In the genomic region with DNA sequence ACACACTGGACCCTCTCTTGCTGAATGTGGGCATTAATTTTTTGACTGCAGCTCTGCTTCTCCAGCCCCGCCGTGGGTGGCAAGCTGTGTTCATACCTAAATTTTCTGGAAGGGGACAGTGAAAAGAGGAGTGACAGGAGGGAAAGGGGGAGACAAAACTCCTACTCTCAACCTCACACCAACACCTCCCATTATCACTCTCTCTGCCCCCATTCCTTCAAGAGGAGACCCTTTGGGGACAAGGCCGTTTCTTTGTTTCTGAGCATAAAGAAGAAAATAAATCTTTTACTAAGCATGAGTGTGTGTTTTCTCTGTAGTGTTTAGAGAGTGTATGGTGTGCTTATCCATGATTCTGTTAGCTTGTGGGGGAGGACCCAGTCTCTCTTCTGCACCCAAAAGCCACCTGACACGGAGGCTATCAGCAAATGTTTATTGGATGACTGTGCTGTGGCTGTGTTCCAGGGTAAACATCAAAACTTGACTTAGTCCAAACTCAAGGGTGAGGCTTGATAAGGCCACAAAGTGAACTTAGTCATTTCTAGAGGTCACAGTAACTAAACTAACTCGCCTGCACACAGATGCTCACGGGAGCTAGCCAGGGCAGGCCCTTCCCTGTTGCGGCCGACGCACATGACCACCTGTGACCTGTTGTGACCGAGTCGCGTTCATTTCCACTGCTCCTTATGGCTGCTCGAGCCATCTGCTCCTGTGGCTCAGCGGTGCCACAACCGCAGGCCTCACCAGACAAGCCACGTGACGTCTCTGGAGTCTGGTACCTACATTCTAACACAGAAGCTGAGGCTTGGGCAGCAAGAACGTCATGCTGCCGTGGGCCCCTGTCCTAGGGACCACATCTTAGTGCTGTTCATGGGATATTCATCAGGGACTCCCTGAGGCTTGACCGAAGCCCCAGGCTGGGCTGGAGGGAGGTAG, we compare ENCODE assay signal across 9 cellular contexts. TPM values are rescaled to one million over a fixed set of nuclear protein-coding genes. Genes with fewer than 3 reads are reported as not detected.
DNase-seq lines count a peak whose midpoint lies in the region; ATAC-seq, FAIRE-seq and TF ChIP-seq lines count a peak whose summit lies in the region.
"Had no signal": no experiment of that assay in that cellular context is flagged by ENCODE, and none has a peak within 500 bp of the region (broad histone marks: within the 10 kb centered on the region; RNA-seq: fewer than 3 reads in every experiment).

No MANE protein-coding gene starts in this region.

- ATAC-seq in activated naive CD4-positive, alpha-beta T cell treated with anti-CD3 and anti-CD28 coated beads, Interleukin-2, amount 50 U/mL, for 72 hours = peak; percentile 20 to 71
- ATAC-seq in HepG2 = peak; percentile 90

- peak overlapping the region in 1 of 2 donors; percentile 84 for H3K27ac Mint-ChIP-seq in activated naive CD4-positive, alpha-beta T cell treated with anti-CD3 and anti-CD28 coated beads, Interleukin-2, amount 50 U/mL, for 72 hours

- CTCF ChIA-PET in HepG2 (lab: Yijun Ruan, JAX; ENCODE audit: low intra/inter-chr PET ratio, low total read pairs) = no interaction called here

- POLR2A ChIA-PET in HepG2 (lab: Yijun Ruan, JAX) = interaction anchor here (0.6 to 3.6 kb wide), 20 partner anchors 9 to 246 kb away, joined by 3 to 87 read pairs (median 6); a partner anchor contains a TSS

- peak overlapping the region; percentile 70 for H3K4me2 ChIP-seq in HepG2 (ENCODE audit: low read depth, low read length)

- peaks cover 7 to 15% of the 10 kb centered on the region in 2 donors for H3K36me3 Mint-ChIP-seq in activated naive CD4-positive, alpha-beta T cell treated with anti-CD3 and anti-CD28 coated beads, Interleukin-2, amount 50 U/mL, for 72 hours

- intact Hi-C loops in HepG2 (cut with micrococcal nuclease; ENCODE audit: unreplicated experiment) (loop anchor here (1.0 kb wide), 2 partner anchors 9 to 11 kb away; a partner anchor contains a TSS), thyroid gland (cut with DNase I) (no loop called here)

- peak; percentile 50 to 69; a peak in 3 of 4 replicates for TF ChIP-seq POLR2A in HepG2 (IDR thresholded peaks at IDR 0.05; ENCODE audit: insufficient read depth in 1 of 2, low read depth in 2 of 2, low read length in 2 of 2)
- TF ChIP-seq POLR2A in thyroid gland (IDR thresholded peaks at IDR 0.05) = no peak

- H3K9me3 ChIP-seq in HepG2 (ENCODE audit: low read length) (no peaks in the 10 kb centered on the region), thyroid gland (no peaks in the 10 kb centered on the region)

- WGBS in HepG2 (ENCODE audit: low lambda C conversion rate) = 22% methylated on average over 5 of the region's 20 CpGs
- WGBS in thyroid gland, 2 donors = 78 to 80% methylated on average over 20 of the region's 20 CpGs

- TF ChIP-seq CTCF in C4-2B (conservative IDR thresholded peaks at IDR 0.05) = no peak
- TF ChIP-seq CTCF in HepG2 (CRISPR knock-in tag; IDR thresholded peaks at IDR 0.05) = no peak
- TF ChIP-seq CTCF in thyroid gland (IDR thresholded peaks at IDR 0.05) = no peak

- H3K27me3 ChIP-seq in HepG2 (ENCODE audit: control insufficient read depth in 1 of 2, insufficient read depth in 2 of 2, low read length in 2 of 2) = no peaks in the 10 kb centered on the region
- no peaks in the 10 kb centered on the region for H3K27me3 ChIP-seq in thyroid gland

- no peaks in the 10 kb centered on the region for H3K9me3 Mint-ChIP-seq in activated naive CD4-positive, alpha-beta T cell treated with anti-CD3 and anti-CD28 coated beads, Interleukin-2, amount 50 U/mL, for 72 hours

- H3K79me2 ChIP-seq in HepG2 (ENCODE audit: insufficient read depth, low read length) = no peaks in the 10 kb centered on the region

- peak overlapping the region in 1 of 3 experiments; percentile 58; a peak in 3 of 6 replicates for H3K4me3 ChIP-seq in HepG2 (replicated peaks in 1 of 3; ENCODE audit: insufficient read depth in 1 of 3, low read depth in 2 of 3, low read length in 3 of 3)
- no peak overlapping the region for H3K4me3 ChIP-seq in thyroid gland (replicated peaks in 1 of 3)

- no peak overlapping the region for H2AFZ ChIP-seq in HepG2 (ENCODE audit: low read length)

- BruUV-seq in HepG2 (replicated peaks; lab: Mats Ljungman, UMichigan) = no TSS peak

- FAIRE-seq in HepG2 (lab: Jason Lieb, UNC) = peak; percentile 98

- H3K4me1 ChIP-seq in HepG2 (ENCODE audit: insufficient read depth, low read length) (peaks cover 35% of the 10 kb centered on the region), thyroid gland (no peaks in the 10 kb centered on the region)

- TF ChIP-seq EP300 in HepG2 (IDR thresholded peaks at IDR 0.05; ENCODE audit: low read depth in 2 of 2, low read length in 2 of 2) (peak in 1 of 2 experiments; percentile 85; a peak in 2 of 4 replicates), HepG2 (CRISPR knock-in tag; IDR thresholded peaks at IDR 0.05; ENCODE audit: borderline replicate concordance) (peak; percentile 36; the same call in 1 of the 2 replicates)

- in situ Hi-C loops in HepG2 (cut with HindIII; ENCODE audit: extremely low pct_ligation_motif_present, low pct_unique_long_range_greater_than_20kb) = no loop called here

- H3K27ac ChIP-seq in C4-2B (peak overlapping the region; percentile 83), HepG2 (ENCODE audit: extremely low read length, insufficient read depth, low read length) (peak overlapping the region; percentile 68), thyroid gland (no peak overlapping the region)

- 0 out of 2 replicates have a peak, but pooled peaks have one; percentile 12 for TF ChIP-seq RAD21 in HepG2 (CRISPR knock-in tag; IDR thresholded peaks at IDR 0.05)

- H3K9ac ChIP-seq in HepG2 (ENCODE audit: insufficient read depth, low read depth, low read length) = peak overlapping the region; percentile 55

- no peaks in the 10 kb centered on the region for H4K20me1 ChIP-seq in HepG2 (ENCODE audit: insufficient read depth, low read length)

- peaks cover 5 to 27% of the 10 kb centered on the region in 2 experiments; a peak in 4 of 5 replicates for H3K36me3 ChIP-seq in HepG2 (replicated peaks in 1 of 2; ENCODE audit: control insufficient read depth in 1 of 2, insufficient read depth in 2 of 2, low read length in 2 of 2)
- no peaks in the 10 kb centered on the region for H3K36me3 ChIP-seq in thyroid gland

- peak; percentile 62 for DNase-seq in HuH-7.5 (ENCODE audit: low spot score)
- no peak for DNase-seq in activated naive CD4-positive, alpha-beta T cell treated with anti-CD3 and anti-CD28 coated beads, Interleukin-2, amount 50 U/mL, for 72 hours (ENCODE audit: low spot score in 2 of 2)
- peak; percentile 95 for DNase-seq in HepG2 (ENCODE audit: low spot score)
- no peak for DNase-seq in thyroid gland
- DNase-seq in SKM-1 treated with dmso at 0.1 percent for 144 hours (lab: John Stamatoyannopoulos, UW; ENCODE audit: unreplicated experiment) = no peak
- DNase-seq in retina = no peak
- DNase-seq in activated T-cell treated with anti-CD3 and anti-CD28 coated beads for 4 hours = no peak
- DNase-seq: mesendoderm had no signal

RNA-seq across cellular contexts. Expression of a gene that starts 9.8 kb away (rescaled TPM):
- total RNA-seq in activated naive CD4-positive, alpha-beta T cell treated with anti-CD3 and anti-CD28 coated beads, Interleukin-2, amount 50 U/mL, for 72 hours = 10 to 100 TPM; 22.8 to 24.5 TPM
- total RNA-seq in HepG2 (2016; rRNA removed; fragmentation: Illumina TruSeq; extraction: Trizol) = 20.2 and 25.1 TPM in 2 replicates
- total RNA-seq in HepG2 (2016; cell fraction: cytosol; rRNA removed; fragmentation: Illumina TruSeq; extraction: Trizol; ENCODE audit: low read depth) = 3.6 and 4.5 TPM in 2 replicates
- total RNA-seq in HepG2 (2016; cell fraction: insoluble cytoplasmic fraction; rRNA removed; fragmentation: Illumina TruSeq; extraction: Trizol) = 20.3 and 31.3 TPM in 2 replicates
- 6.8 and 9.9 TPM in 2 replicates for total RNA-seq in HepG2 (2016; cell fraction: membrane; rRNA removed; fragmentation: Illumina TruSeq; extraction: Trizol)
- 7.9 and 8.0 TPM in 2 replicates for total RNA-seq in HepG2 (2016; cell fraction: nucleus; rRNA removed; fragmentation: Illumina TruSeq; extraction: Trizol)
- polyA plus RNA-seq in HepG2 (2011; rRNA removed) = 36.2 and 39.0 TPM in 2 replicates
- polyA plus RNA-seq in HepG2 (2011; cell fraction: cytosol; rRNA removed) = 34.0 and 41.9 TPM in 2 replicates
- polyA plus RNA-seq in HepG2 (2011; cell fraction: nucleus; rRNA removed) = 23.2 and 26.5 TPM in 2 replicates
- polyA plus RNA-seq in HepG2 (2012) = 23.6 and 23.7 TPM in 2 replicates
- 4.5 and 4.8 TPM in 2 replicates for polyA plus RNA-seq in HepG2 (2016; cell fraction: cytosol; fragmentation: Illumina TruSeq; extraction: Trizol; ENCODE audit: low read depth)
- 34.8 and 37.3 TPM in 2 replicates for polyA plus RNA-seq in HepG2 (2016; cell fraction: insoluble cytoplasmic fraction; fragmentation: Illumina TruSeq; extraction: Trizol; ENCODE audit: low read depth)
- polyA plus RNA-seq in HepG2 (2016; cell fraction: membrane; fragmentation: Illumina TruSeq; extraction: Trizol; ENCODE audit: low read depth) = 7.4 and 8.2 TPM in 2 replicates
- 23.5 and 24.2 TPM in 2 replicates for polyA plus RNA-seq in HepG2 (2016; cell fraction: nucleus; fragmentation: Illumina TruSeq; extraction: Trizol; ENCODE audit: insufficient read depth, low read depth)
- polyA minus RNA-seq in HepG2 (2011; rRNA and poly(A)+ RNA removed; ENCODE audit: low replicate concordance) = 12.0 and 42.0 TPM in 2 replicates
- polyA minus RNA-seq in HepG2 (2011; cell fraction: cytosol; rRNA and poly(A)+ RNA removed) = 9.0 and 13.7 TPM in 2 replicates
- polyA minus RNA-seq in HepG2 (2011; cell fraction: nucleus; rRNA and poly(A)+ RNA removed) = 8.0 and 9.3 TPM in 2 replicates
- total RNA-seq in thyroid gland = 10 to 100 TPM; 37.3 to 54.7 (median 41.3) TPM

RNA-seq across cellular contexts. Expression of a gene that starts 11.0 kb away (rescaled TPM):
- total RNA-seq in activated naive CD4-positive, alpha-beta T cell treated with anti-CD3 and anti-CD28 coated beads, Interleukin-2, amount 50 U/mL, for 72 hours = 100 to 1,000 TPM; 209 to 271 TPM
- total RNA-seq in HepG2 (2016; rRNA removed; fragmentation: Illumina TruSeq; extraction: Trizol) (15.5 and 21.5 TPM in 2 replicates), thyroid gland (10 to 100 TPM in 3 of 4 donors, 1 to 10 TPM in 1; 8.4 to 20.6 (median 14.4) TPM)
- total RNA-seq in HepG2 (2016; cell fraction: cytosol; rRNA removed; fragmentation: Illumina TruSeq; extraction: Trizol; ENCODE audit: low read depth) = 26.6 and 31.6 TPM in 2 replicates
- total RNA-seq in HepG2 (2016; cell fraction: insoluble cytoplasmic fraction; rRNA removed; fragmentation: Illumina TruSeq; extraction: Trizol) = 11.0 and 21.7 TPM in 2 replicates
- total RNA-seq in HepG2 (2016; cell fraction: membrane; rRNA removed; fragmentation: Illumina TruSeq; extraction: Trizol) = 39.2 and 42.1 TPM in 2 replicates
- total RNA-seq in HepG2 (2016; cell fraction: nucleus; rRNA removed; fragmentation: Illumina TruSeq; extraction: Trizol) = 14.4 and 14.9 TPM in 2 replicates
- 49.2 and 58.4 TPM in 2 replicates for polyA plus RNA-seq in HepG2 (2011; rRNA removed)
- 39.2 and 47.6 TPM in 2 replicates for polyA plus RNA-seq in HepG2 (2011; cell fraction: cytosol; rRNA removed)
- 125 and 127 TPM in 2 replicates for polyA plus RNA-seq in HepG2 (2011; cell fraction: nucleus; rRNA removed)
- polyA plus RNA-seq in HepG2 (2012) = 56.5 and 69.1 TPM in 2 replicates
- 73.1 and 77.8 TPM in 2 replicates for polyA plus RNA-seq in HepG2 (2016; cell fraction: cytosol; fragmentation: Illumina TruSeq; extraction: Trizol; ENCODE audit: low read depth)
- 31.2 and 37.0 TPM in 2 replicates for polyA plus RNA-seq in HepG2 (2016; cell fraction: insoluble cytoplasmic fraction; fragmentation: Illumina TruSeq; extraction: Trizol; ENCODE audit: low read depth)
- 82.8 and 84.1 TPM in 2 replicates for polyA plus RNA-seq in HepG2 (2016; cell fraction: membrane; fragmentation: Illumina TruSeq; extraction: Trizol; ENCODE audit: low read depth)
- polyA plus RNA-seq in HepG2 (2016; cell fraction: nucleus; fragmentation: Illumina TruSeq; extraction: Trizol; ENCODE audit: insufficient read depth, low read depth) = 77.0 and 85.1 TPM in 2 replicates
- 30.3 and 32.9 TPM in 2 replicates for polyA minus RNA-seq in HepG2 (2011; rRNA and poly(A)+ RNA removed; ENCODE audit: low replicate concordance)
- 17.3 and 18.1 TPM in 2 replicates for polyA minus RNA-seq in HepG2 (2011; cell fraction: cytosol; rRNA and poly(A)+ RNA removed)
- polyA minus RNA-seq in HepG2 (2011; cell fraction: nucleus; rRNA and poly(A)+ RNA removed) = 19.2 and 23.5 TPM in 2 replicates

RNA-seq across cellular contexts. Expression of a gene that starts 17.5 kb away (rescaled TPM):
- total RNA-seq in activated naive CD4-positive, alpha-beta T cell treated with anti-CD3 and anti-CD28 coated beads, Interleukin-2, amount 50 U/mL, for 72 hours = 100 to 1,000 TPM in 1 of 2 donors, 10 to 100 TPM in 1; 99.1 to 126 TPM
- total RNA-seq in HepG2 (2016; rRNA removed; fragmentation: Illumina TruSeq; extraction: Trizol) (27.8 and 33.2 TPM in 2 replicates), thyroid gland (10 to 100 TPM; 13.2 to 33.9 (median 28.1) TPM)
- 8.6 and 9.3 TPM in 2 replicates for total RNA-seq in HepG2 (2016; cell fraction: cytosol; rRNA removed; fragmentation: Illumina TruSeq; extraction: Trizol; ENCODE audit: low read depth)
- 29.7 and 32.3 TPM in 2 replicates for total RNA-seq in HepG2 (2016; cell fraction: insoluble cytoplasmic fraction; rRNA removed; fragmentation: Illumina TruSeq; extraction: Trizol)
- 8.2 and 11.4 TPM in 2 replicates for total RNA-seq in HepG2 (2016; cell fraction: membrane; rRNA removed; fragmentation: Illumina TruSeq; extraction: Trizol)
- 38.3 and 51.4 TPM in 2 replicates for total RNA-seq in HepG2 (2016; cell fraction: nucleus; rRNA removed; fragmentation: Illumina TruSeq; extraction: Trizol)
- 14.9 and 22.5 TPM in 2 replicates for polyA plus RNA-seq in HepG2 (2011; rRNA removed)
- 4.3 and 5.4 TPM in 2 replicates for polyA plus RNA-seq in HepG2 (2011; cell fraction: cytosol; rRNA removed)
- polyA plus RNA-seq in HepG2 (2011; cell fraction: nucleus; rRNA removed) = 83.8 and 108 TPM in 2 replicates
- polyA plus RNA-seq in HepG2 (2012) = 32.3 and 36.6 TPM in 2 replicates
- polyA plus RNA-seq in HepG2 (2016; cell fraction: cytosol; fragmentation: Illumina TruSeq; extraction: Trizol; ENCODE audit: low read depth) = 1.4 and 1.8 TPM in 2 replicates
- polyA plus RNA-seq in HepG2 (2016; cell fraction: insoluble cytoplasmic fraction; fragmentation: Illumina TruSeq; extraction: Trizol; ENCODE audit: low read depth) = 18.5 and 30.6 TPM in 2 replicates
- polyA plus RNA-seq in HepG2 (2016; cell fraction: membrane; fragmentation: Illumina TruSeq; extraction: Trizol; ENCODE audit: low read depth) = 3.5 and 4.7 TPM in 2 replicates
- polyA plus RNA-seq in HepG2 (2016; cell fraction: nucleus; fragmentation: Illumina TruSeq; extraction: Trizol; ENCODE audit: insufficient read depth, low read depth) = 96.8 and 111 TPM in 2 replicates
- 69.8 and 87.2 TPM in 2 replicates for polyA minus RNA-seq in HepG2 (2011; rRNA and poly(A)+ RNA removed; ENCODE audit: low replicate concordance)
- polyA minus RNA-seq in HepG2 (2011; cell fraction: cytosol; rRNA and poly(A)+ RNA removed) = 14.3 and 16.8 TPM in 2 replicates
- 39.3 and 65.8 TPM in 2 replicates for polyA minus RNA-seq in HepG2 (2011; cell fraction: nucleus; rRNA and poly(A)+ RNA removed)

RNA-seq across cellular contexts. Expression of a gene that starts 18.2 kb away (rescaled TPM):
- under 1 TPM; 0.29 to 0.36 TPM for total RNA-seq in activated naive CD4-positive, alpha-beta T cell treated with anti-CD3 and anti-CD28 coated beads, Interleukin-2, amount 50 U/mL, for 72 hours
- total RNA-seq in HepG2 (2016; rRNA removed; fragmentation: Illumina TruSeq; extraction: Trizol) (0.15 and 0.24 TPM in 2 replicates), thyroid gland (under 1 TPM; 0.29 to 0.44 (median 0.37) TPM)
- not detected in 2 replicates for total RNA-seq in HepG2 (2016; cell fraction: cytosol; rRNA removed; fragmentation: Illumina TruSeq; extraction: Trizol; ENCODE audit: low read depth)
- 0.16 and 0.39 TPM in 2 replicates for total RNA-seq in HepG2 (2016; cell fraction: insoluble cytoplasmic fraction; rRNA removed; fragmentation: Illumina TruSeq; extraction: Trizol)
- 0.10 and 0.12 TPM in 2 replicates for total RNA-seq in HepG2 (2016; cell fraction: membrane; rRNA removed; fragmentation: Illumina TruSeq; extraction: Trizol)
- total RNA-seq in HepG2 (2016; cell fraction: nucleus; rRNA removed; fragmentation: Illumina TruSeq; extraction: Trizol) = 0.38 and 0.43 TPM in 2 replicates
- 2.7 and 3.6 TPM in 2 replicates for polyA plus RNA-seq in HepG2 (2011; rRNA removed)
- polyA plus RNA-seq in HepG2 (2011; cell fraction: cytosol; rRNA removed) = 1.5 and 1.7 TPM in 2 replicates
- polyA plus RNA-seq in HepG2 (2011; cell fraction: nucleus; rRNA removed) = 14.3 and 15.2 TPM in 2 replicates
- 2.0 and 2.7 TPM in 2 replicates for polyA plus RNA-seq in HepG2 (2012)
- polyA plus RNA-seq in HepG2 (2016; cell fraction: cytosol; fragmentation: Illumina TruSeq; extraction: Trizol; ENCODE audit: low read depth) = 0.16 and 0.17 TPM in 2 replicates
- polyA plus RNA-seq in HepG2 (2016; cell fraction: insoluble cytoplasmic fraction; fragmentation: Illumina TruSeq; extraction: Trizol; ENCODE audit: low read depth) = 0.28 and 0.33 TPM in 2 replicates
- 0.27 and 0.44 TPM in 2 replicates for polyA plus RNA-seq in HepG2 (2016; cell fraction: membrane; fragmentation: Illumina TruSeq; extraction: Trizol; ENCODE audit: low read depth)
- polyA plus RNA-seq in HepG2 (2016; cell fraction: nucleus; fragmentation: Illumina TruSeq; extraction: Trizol; ENCODE audit: insufficient read depth, low read depth) = 0.75 and 1.6 TPM in 2 replicates
- polyA minus RNA-seq in HepG2 (2011; rRNA and poly(A)+ RNA removed; ENCODE audit: low replicate concordance) = 0.07 and 2.5 TPM in 2 replicates
- polyA minus RNA-seq in HepG2 (2011; cell fraction: cytosol; rRNA and poly(A)+ RNA removed) = 0.53 and 0.79 TPM in 2 replicates
- 1.5 and 2.7 TPM in 2 replicates for polyA minus RNA-seq in HepG2 (2011; cell fraction: nucleus; rRNA and poly(A)+ RNA removed)

RNA-seq across cellular contexts. Expression of a gene that starts 18.3 kb away (rescaled TPM):
- 1 to 10 TPM; 4.9 to 6.1 TPM for total RNA-seq in activated naive CD4-positive, alpha-beta T cell treated with anti-CD3 and anti-CD28 coated beads, Interleukin-2, amount 50 U/mL, for 72 hours
- total RNA-seq in HepG2 (2016; rRNA removed; fragmentation: Illumina TruSeq; extraction: Trizol) (5.4 and 9.4 TPM in 2 replicates), thyroid gland (10 to 100 TPM in 3 of 4 donors, 1 to 10 TPM in 1; 6.6 to 13.7 (median 12.8) TPM)
- 5.4 and 8.2 TPM in 2 replicates for total RNA-seq in HepG2 (2016; cell fraction: cytosol; rRNA removed; fragmentation: Illumina TruSeq; extraction: Trizol; ENCODE audit: low read depth)
- total RNA-seq in HepG2 (2016; cell fraction: insoluble cytoplasmic fraction; rRNA removed; fragmentation: Illumina TruSeq; extraction: Trizol) = 5.6 and 11.1 TPM in 2 replicates
- total RNA-seq in HepG2 (2016; cell fraction: membrane; rRNA removed; fragmentation: Illumina TruSeq; extraction: Trizol) = 12.1 and 12.5 TPM in 2 replicates
- 7.9 and 8.2 TPM in 2 replicates for total RNA-seq in HepG2 (2016; cell fraction: nucleus; rRNA removed; fragmentation: Illumina TruSeq; extraction: Trizol)
- polyA plus RNA-seq in HepG2 (2011; rRNA removed) = 101 and 142 TPM in 2 replicates
- polyA plus RNA-seq in HepG2 (2011; cell fraction: cytosol; rRNA removed) = 89.5 and 125 TPM in 2 replicates
- 24.7 and 41.2 TPM in 2 replicates for polyA plus RNA-seq in HepG2 (2011; cell fraction: nucleus; rRNA removed)
- 81.6 and 102 TPM in 2 replicates for polyA plus RNA-seq in HepG2 (2012)
- polyA plus RNA-seq in HepG2 (2016; cell fraction: cytosol; fragmentation: Illumina TruSeq; extraction: Trizol; ENCODE audit: low read depth) = 18.9 and 20.3 TPM in 2 replicates
- polyA plus RNA-seq in HepG2 (2016; cell fraction: insoluble cytoplasmic fraction; fragmentation: Illumina TruSeq; extraction: Trizol; ENCODE audit: low read depth) = 20.4 and 22.7 TPM in 2 replicates
- polyA plus RNA-seq in HepG2 (2016; cell fraction: membrane; fragmentation: Illumina TruSeq; extraction: Trizol; ENCODE audit: low read depth) = 28.0 and 31.1 TPM in 2 replicates
- 27.8 and 36.4 TPM in 2 replicates for polyA plus RNA-seq in HepG2 (2016; cell fraction: nucleus; fragmentation: Illumina TruSeq; extraction: Trizol; ENCODE audit: insufficient read depth, low read depth)
- 7.1 and 65.0 TPM in 2 replicates for polyA minus RNA-seq in HepG2 (2011; rRNA and poly(A)+ RNA removed; ENCODE audit: low replicate concordance)
- 41.8 and 54.5 TPM in 2 replicates for polyA minus RNA-seq in HepG2 (2011; cell fraction: cytosol; rRNA and poly(A)+ RNA removed)
- 9.3 and 13.4 TPM in 2 replicates for polyA minus RNA-seq in HepG2 (2011; cell fraction: nucleus; rRNA and poly(A)+ RNA removed)

Comparison
In these comparisons a context has a peak if more than half of its experiments do, and no peak if none do; other contexts are left out.
1. H3K27ac ChIP-seq: peak in C4-2B (single experiment) and HepG2 (single experiment); none in thyroid gland (0 of 3).
2. DNase-seq: peak in HuH-7.5 (single experiment) and HepG2 (single experiment); none in activated naive CD4-positive, alpha-beta T cell treated with anti-CD3 and anti-CD28 coated beads, Interleukin-2, amount 50 U/mL, for 72 hours (0 of 2), thyroid gland (0 of 2), SKM-1 treated with dmso at 0.1 percent for 144 hours (single experiment), retina (single experiment) and activated T-cell treated with anti-CD3 and anti-CD28 coated beads for 4 hours (single experiment).
3. POLR2A ChIP-seq: peak in HepG2 (2 of 2); none in thyroid gland (0 of 2).
4. RNA of a gene that starts 11.0 kb away (total RNA-seq): 209 to 271 TPM in activated naive CD4-positive, alpha-beta T cell treated with anti-CD3 and anti-CD28 coated beads, Interleukin-2, amount 50 U/mL, for 72 hours; 11.0 to 42.1 TPM in HepG2 and 8.4 to 20.6 TPM in thyroid gland; every median in the first group is over 4 times any median in the second.